1 cellular context compared by ENCODE assay signal in the genomic region with DNA sequence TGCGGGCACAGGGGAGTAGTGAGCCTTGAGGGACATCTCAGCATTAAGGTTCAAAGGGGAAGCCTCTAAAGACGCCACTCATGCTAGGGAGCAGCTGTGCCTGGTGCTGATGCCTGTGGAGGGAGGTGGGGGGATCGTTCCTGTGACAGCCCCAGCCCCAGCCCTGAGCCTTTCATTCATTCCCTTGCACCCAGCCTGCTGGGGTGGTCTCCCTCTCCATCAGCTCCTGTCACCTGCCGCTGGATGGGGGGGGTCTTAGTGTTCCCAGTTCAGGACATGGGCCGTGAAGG.
TF ChIP-seq lines count a peak whose summit lies in the region.

No MANE protein-coding gene starts in this region.

TF ChIP-seq in SK-N-SH treated with all-trans-retinoic acid at 6 μM for 48 hours, 23 proteins besides CTCF, POLR2A, EP300 and RAD21 (continued from another document):
- TF ChIP-seq TOX (CRISPR knock-in tag; IDR thresholded peaks at IDR 0.05; ENCODE audit: borderline replicate concordance) (no peak), BACH2 (CRISPR knock-in tag; IDR thresholded peaks at IDR 0.05; ENCODE audit: borderline replicate concordance) (no peak)
